In the genomic region with DNA sequence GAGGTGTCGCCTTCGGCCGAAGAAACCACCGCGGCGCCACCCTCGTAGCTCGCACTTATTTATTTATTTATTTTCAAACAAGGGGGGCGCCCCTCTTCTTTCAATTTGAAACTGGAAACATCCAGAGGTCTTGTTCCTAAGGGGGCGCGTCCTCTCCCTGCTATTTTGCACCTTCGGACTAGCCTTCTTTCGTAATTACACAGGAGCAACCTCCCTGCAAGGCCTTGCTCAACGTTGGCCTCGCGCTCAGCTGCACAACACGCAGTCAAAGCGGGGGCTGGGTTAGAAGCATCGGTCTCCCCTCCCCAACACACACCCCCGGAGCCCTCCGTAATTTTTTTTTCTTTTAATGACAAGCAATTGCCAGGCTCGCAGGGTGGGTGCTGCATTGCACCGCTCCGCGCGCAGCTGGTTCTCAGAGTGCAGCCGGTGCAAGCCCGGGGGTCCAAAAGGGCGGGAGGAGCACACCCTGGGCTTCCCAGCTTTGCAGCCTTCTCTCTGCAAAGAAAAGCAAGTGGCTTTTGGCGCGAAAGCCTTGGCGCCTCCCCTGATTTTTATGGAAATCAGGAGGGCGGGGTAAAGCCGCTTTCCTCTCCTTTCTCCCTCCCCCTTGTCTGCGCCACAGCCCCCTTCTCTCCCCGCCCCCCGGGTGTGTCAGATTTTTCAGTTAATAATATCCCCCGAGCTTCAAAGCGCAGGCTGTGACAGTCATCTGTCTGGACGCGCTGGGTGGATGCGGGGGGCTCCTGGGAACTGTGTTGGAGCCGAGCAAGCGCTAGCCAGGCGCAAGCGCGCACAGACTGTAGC, we compare ENCODE assay signal across 1 cellular context.
TF ChIP-seq lines count a peak whose summit lies in the region.

TSS of gene MYCN (plus strand) at position 697 of the 807 bp plus-strand sequence. CDS start 1,515 bp downstream, outside the sequence.

TF ChIP-seq in HepG2, 621 proteins besides CTCF, POLR2A, EP300 and RAD21 (continued from another document and continues in another):
- 0 out of 2 replicates have a peak, but pooled peaks have one; percentile 37 for TF ChIP-seq NCOR1 (IDR thresholded peaks at IDR 0.05; ENCODE audit: borderline replicate concordance, low read length)
- TF ChIP-seq ZHX1 (CRISPR knock-in tag; IDR thresholded peaks at IDR 0.05; ENCODE audit: low read depth): no peak
- peak; percentile 17; the same call in 1 of the 2 replicates for TF ChIP-seq ZNF605 (CRISPR knock-in tag; IDR thresholded peaks at IDR 0.05)
- TF ChIP-seq ZNF207 (IDR thresholded peaks at IDR 0.05; ENCODE audit: borderline replicate concordance): no peak
- 0 out of 2 replicates have a peak, but pooled peaks have one; percentile 15 for TF ChIP-seq NRL (CRISPR knock-in tag; IDR thresholded peaks at IDR 0.05; ENCODE audit: borderline replicate concordance)
- no peak for TF ChIP-seq SP5 (CRISPR knock-in tag; IDR thresholded peaks at IDR 0.05; ENCODE audit: borderline replicate concordance, low read depth)
- TF ChIP-seq ZNF501 (CRISPR knock-in tag; IDR thresholded peaks at IDR 0.05): peak; percentile 75; the same call in 1 of the 2 replicates
- TF ChIP-seq ZNF775 (CRISPR knock-in tag; IDR thresholded peaks at IDR 0.05; ENCODE audit: borderline replicate concordance): no peak
- TF ChIP-seq RNF2 (conservative IDR thresholded peaks at IDR 0.05; ENCODE audit: low read depth): no peak
- 0 out of 2 replicates have a peak, but pooled peaks have one; percentile 38 for TF ChIP-seq EZH2 (conservative IDR thresholded peaks at IDR 0.05; ENCODE audit: low read depth, low read length)
- peak; percentile 23; the same call in 1 of the 2 replicates for TF ChIP-seq ZNF274 (CRISPR knock-in tag; IDR thresholded peaks at IDR 0.05)
- peak; percentile 54; the same call in 1 of the 2 replicates for TF ChIP-seq PITX1 (CRISPR knock-in tag; IDR thresholded peaks at IDR 0.05)
- TF ChIP-seq ZNF280B (CRISPR knock-in tag; IDR thresholded peaks at IDR 0.05; ENCODE audit: borderline replicate concordance): 0 out of 2 replicates have a peak, but pooled peaks have one; percentile 31
- TF ChIP-seq NFIC (IDR thresholded peaks at IDR 0.05; ENCODE audit: low read length): no peak
- TF ChIP-seq, protein P1, sequence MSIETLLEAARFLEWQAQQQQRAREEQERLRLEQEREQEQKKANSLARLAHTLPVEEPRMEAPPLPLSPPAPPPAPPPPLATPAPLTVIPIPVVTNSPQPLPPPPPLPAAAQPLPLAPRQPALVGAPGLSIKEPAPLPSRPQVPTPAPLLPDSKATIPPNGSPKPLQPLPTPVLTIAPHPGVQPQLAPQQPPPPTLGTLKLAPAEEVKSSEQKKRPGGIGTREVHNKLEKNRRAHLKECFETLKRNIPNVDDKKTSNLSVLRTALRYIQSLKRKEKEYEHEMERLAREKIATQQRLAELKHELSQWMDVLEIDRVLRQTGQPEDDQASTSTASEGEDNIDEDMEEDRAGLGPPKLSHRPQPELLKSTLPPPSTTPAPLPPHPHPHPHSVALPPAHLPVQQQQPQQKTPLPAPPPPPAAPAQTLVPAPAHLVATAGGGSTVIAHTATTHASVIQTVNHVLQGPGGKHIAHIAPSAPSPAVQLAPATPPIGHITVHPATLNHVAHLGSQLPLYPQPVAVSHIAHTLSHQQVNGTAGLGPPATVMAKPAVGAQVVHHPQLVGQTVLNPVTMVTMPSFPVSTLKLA (IDR thresholded peaks at IDR 0.05): no peak
- TF ChIP-seq SUZ12 (IDR thresholded peaks at IDR 0.05; ENCODE audit: low read depth, low read length): no peak
- no peak for TF ChIP-seq NFKB2 (CRISPR knock-in tag; IDR thresholded peaks at IDR 0.05; ENCODE audit: borderline replicate concordance)
- TF ChIP-seq ZNF772 (CRISPR knock-in tag; IDR thresholded peaks at IDR 0.05): no peak
- no peak for TF ChIP-seq PHB2 (IDR thresholded peaks at IDR 0.05; ENCODE audit: partially characterized antibody)
- no peak for TF ChIP-seq MATR3 (CRISPR knock-in tag; IDR thresholded peaks at IDR 0.05)
- TF ChIP-seq ZKSCAN1 (IDR thresholded peaks at IDR 0.05; ENCODE audit: low read length): no peak
- no peak for TF ChIP-seq ZNF563 (CRISPR knock-in tag; IDR thresholded peaks at IDR 0.05)
- no peak for TF ChIP-seq CHD2 (IDR thresholded peaks at IDR 0.05; ENCODE audit: low read depth, low read length)
- TF ChIP-seq, protein P2, sequence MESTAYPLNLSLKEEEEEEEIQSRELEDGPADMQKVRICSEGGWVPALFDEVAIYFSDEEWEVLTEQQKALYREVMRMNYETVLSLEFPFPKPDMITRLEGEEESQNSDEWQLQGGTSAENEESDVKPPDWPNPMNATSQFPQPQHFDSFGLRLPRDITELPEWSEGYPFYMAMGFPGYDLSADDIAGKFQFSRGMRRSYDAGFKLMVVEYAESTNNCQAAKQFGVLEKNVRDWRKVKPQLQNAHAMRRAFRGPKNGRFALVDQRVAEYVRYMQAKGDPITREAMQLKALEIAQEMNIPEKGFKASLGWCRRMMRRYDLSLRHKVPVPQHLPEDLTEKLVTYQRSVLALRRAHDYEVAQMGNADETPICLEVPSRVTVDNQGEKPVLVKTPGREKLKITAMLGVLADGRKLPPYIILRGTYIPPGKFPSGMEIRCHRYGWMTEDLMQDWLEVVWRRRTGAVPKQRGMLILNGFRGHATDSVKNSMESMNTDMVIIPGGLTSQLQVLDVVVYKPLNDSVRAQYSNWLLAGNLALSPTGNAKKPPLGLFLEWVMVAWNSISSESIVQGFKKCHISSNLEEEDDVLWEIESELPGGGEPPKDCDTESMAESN (CRISPR knock-in tag; conservative IDR thresholded peaks at IDR 0.05): 0 out of 2 replicates have a peak, but pooled peaks have one; percentile 36
- TF ChIP-seq ZNF704 (CRISPR knock-in tag; IDR thresholded peaks at IDR 0.05; ENCODE audit: borderline replicate concordance): no peak
- 0 out of 2 replicates have a peak, but pooled peaks have one; percentile 13 for TF ChIP-seq PHF8 (CRISPR knock-in tag; IDR thresholded peaks at IDR 0.05)
- TF ChIP-seq, protein P3, sequence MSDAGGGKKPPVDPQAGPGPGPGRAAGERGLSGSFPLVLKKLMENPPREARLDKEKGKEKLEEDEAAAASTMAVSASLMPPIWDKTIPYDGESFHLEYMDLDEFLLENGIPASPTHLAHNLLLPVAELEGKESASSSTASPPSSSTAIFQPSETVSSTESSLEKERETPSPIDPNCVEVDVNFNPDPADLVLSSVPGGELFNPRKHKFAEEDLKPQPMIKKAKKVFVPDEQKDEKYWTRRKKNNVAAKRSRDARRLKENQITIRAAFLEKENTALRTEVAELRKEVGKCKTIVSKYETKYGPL (CRISPR knock-in tag; IDR thresholded peaks at IDR 0.05): no peak
- TF ChIP-seq NBN (conservative IDR thresholded peaks at IDR 0.05): no peak
- no peak for TF ChIP-seq ESRRA (CRISPR knock-in tag; IDR thresholded peaks at IDR 0.05; ENCODE audit: low read depth)
- TF ChIP-seq ZNF12 (CRISPR knock-in tag; IDR thresholded peaks at IDR 0.05): no peak
- no peak for TF ChIP-seq NFE2 (CRISPR knock-in tag; IDR thresholded peaks at IDR 0.05)
- TF ChIP-seq ONECUT2 (CRISPR knock-in tag; IDR thresholded peaks at IDR 0.05): no peak
- TF ChIP-seq MBNL3 (CRISPR knock-in tag; conservative IDR thresholded peaks at IDR 0.05): no peak
- TF ChIP-seq ZNF543 (CRISPR knock-in tag; IDR thresholded peaks at IDR 0.05): no peak
- TF ChIP-seq HOXA9 (CRISPR knock-in tag; IDR thresholded peaks at IDR 0.05; ENCODE audit: borderline replicate concordance): no peak
- no peak for TF ChIP-seq ZNF615 (CRISPR knock-in tag; IDR thresholded peaks at IDR 0.05; ENCODE audit: borderline replicate concordance)
- TF ChIP-seq HMGA1 (CRISPR knock-in tag; conservative IDR thresholded peaks at IDR 0.05): no peak
- TF ChIP-seq, protein P4, sequence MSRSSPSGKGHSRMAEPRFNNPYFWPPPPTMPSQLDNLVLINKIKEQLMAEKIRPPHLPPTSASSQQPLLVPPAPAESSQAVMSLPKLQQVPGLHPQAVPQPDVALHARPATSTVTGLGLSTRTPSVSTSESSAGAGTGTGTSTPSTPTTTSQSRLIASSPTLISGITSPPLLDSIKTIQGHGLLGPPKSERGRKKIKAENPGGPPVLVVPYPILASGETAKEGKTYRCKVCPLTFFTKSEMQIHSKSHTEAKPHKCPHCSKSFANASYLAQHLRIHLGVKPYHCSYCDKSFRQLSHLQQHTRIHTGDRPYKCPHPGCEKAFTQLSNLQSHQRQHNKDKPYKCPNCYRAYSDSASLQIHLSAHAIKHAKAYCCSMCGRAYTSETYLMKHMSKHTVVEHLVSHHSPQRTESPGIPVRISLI (CRISPR knock-in tag; IDR thresholded peaks at IDR 0.05; ENCODE audit: borderline replicate concordance): no peak
- TF ChIP-seq PCBP1 (IDR thresholded peaks at IDR 0.05; ENCODE audit: borderline replicate concordance, low read depth, low read length): no peak
- peak; percentile 37; the same call in 1 of the 2 replicates for TF ChIP-seq CEBPB (IDR thresholded peaks at IDR 0.05; ENCODE audit: borderline replicate concordance, low read depth, low read length)
- no peak for TF ChIP-seq MED13 (CRISPR knock-in tag; IDR thresholded peaks at IDR 0.05)
- TF ChIP-seq, protein P5, sequence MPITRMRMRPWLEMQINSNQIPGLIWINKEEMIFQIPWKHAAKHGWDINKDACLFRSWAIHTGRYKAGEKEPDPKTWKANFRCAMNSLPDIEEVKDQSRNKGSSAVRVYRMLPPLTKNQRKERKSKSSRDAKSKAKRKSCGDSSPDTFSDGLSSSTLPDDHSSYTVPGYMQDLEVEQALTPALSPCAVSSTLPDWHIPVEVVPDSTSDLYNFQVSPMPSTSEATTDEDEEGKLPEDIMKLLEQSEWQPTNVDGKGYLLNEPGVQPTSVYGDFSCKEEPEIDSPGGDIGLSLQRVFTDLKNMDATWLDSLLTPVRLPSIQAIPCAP (CRISPR knock-in tag; IDR thresholded peaks at IDR 0.05; ENCODE audit: low read depth): no peak
- no peak for TF ChIP-seq ZSCAN21 (CRISPR knock-in tag; IDR thresholded peaks at IDR 0.05; ENCODE audit: borderline replicate concordance)
- TF ChIP-seq ZNF674 (CRISPR knock-in tag; IDR thresholded peaks at IDR 0.05; ENCODE audit: low read depth): no peak
- TF ChIP-seq CEBPG (CRISPR knock-in tag; IDR thresholded peaks at IDR 0.05): no peak
- TF ChIP-seq ZNF136 (CRISPR knock-in tag; IDR thresholded peaks at IDR 0.05; ENCODE audit: low read depth): no peak
- no peak for TF ChIP-seq NFATC3 (CRISPR knock-in tag; IDR thresholded peaks at IDR 0.05)
- no peak for TF ChIP-seq GABPA (IDR thresholded peaks at IDR 0.05; ENCODE audit: low read depth, low read length)
- TF ChIP-seq GABPA (CRISPR knock-in tag; IDR thresholded peaks at IDR 0.05; ENCODE audit: low read depth): no peak
- TF ChIP-seq XBP1 (CRISPR knock-in tag; IDR thresholded peaks at IDR 0.05): no peak
- TF ChIP-seq ASH2L (IDR thresholded peaks at IDR 0.05; ENCODE audit: insufficient read length, low read depth, low read length): peak; percentile 31
- TF ChIP-seq, protein P6, sequence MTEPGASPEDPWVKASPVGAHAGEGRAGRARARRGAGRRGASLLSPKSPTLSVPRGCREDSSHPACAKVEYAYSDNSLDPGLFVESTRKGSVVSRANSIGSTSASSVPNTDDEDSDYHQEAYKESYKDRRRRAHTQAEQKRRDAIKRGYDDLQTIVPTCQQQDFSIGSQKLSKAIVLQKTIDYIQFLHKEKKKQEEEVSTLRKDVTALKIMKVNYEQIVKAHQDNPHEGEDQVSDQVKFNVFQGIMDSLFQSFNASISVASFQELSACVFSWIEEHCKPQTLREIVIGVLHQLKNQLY (CRISPR knock-in tag; IDR thresholded peaks at IDR 0.05): no peak
- no peak for TF ChIP-seq FOXP1 (IDR thresholded peaks at IDR 0.05)
- TF ChIP-seq FOXP1 (CRISPR knock-in tag; IDR thresholded peaks at IDR 0.05): no peak
- TF ChIP-seq RFXANK (CRISPR knock-in tag; IDR thresholded peaks at IDR 0.05): no peak
- TF ChIP-seq FOXK1 (CRISPR knock-in tag; IDR thresholded peaks at IDR 0.05; ENCODE audit: borderline replicate concordance, low read depth): no peak
- no peak for TF ChIP-seq ZMYM3 (CRISPR knock-in tag; IDR thresholded peaks at IDR 0.05)
- TF ChIP-seq ZNF724P (CRISPR knock-in tag; IDR thresholded peaks at IDR 0.05; ENCODE audit: borderline replicate concordance): no peak
- TF ChIP-seq HMG20B (CRISPR knock-in tag; conservative IDR thresholded peaks at IDR 0.05): no peak
- TF ChIP-seq TEAD2 (CRISPR knock-in tag; IDR thresholded peaks at IDR 0.05): no peak
- no peak for TF ChIP-seq ZBTB42 (CRISPR knock-in tag; IDR thresholded peaks at IDR 0.05)
